In the genomic region with DNA sequence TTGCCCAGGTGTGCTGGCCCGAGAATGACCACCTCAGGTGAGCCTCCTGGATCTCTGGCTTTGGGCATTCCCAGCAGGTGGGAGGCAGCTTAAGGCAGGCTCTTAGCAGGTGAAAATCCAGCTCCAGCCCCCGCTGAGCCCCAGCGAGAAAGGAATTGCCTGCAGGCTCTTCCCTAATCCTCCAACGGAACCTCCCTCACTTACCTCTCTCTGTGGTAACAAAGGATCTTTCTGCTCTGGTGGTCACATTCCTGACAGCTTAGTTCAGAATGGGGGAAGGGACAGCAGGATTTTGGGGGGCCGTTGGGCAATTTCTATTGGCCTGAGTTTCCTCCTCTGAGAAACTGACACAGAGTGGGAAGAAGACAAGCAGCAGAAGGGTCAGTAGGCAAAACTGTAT, we compare ENCODE assay signal across 20 cellular contexts.
DNase-seq lines count a peak whose midpoint lies in the region; FAIRE-seq and TF ChIP-seq lines count a peak whose summit lies in the region.
"Had no signal": no experiment of that assay in that cellular context is flagged by ENCODE, and none has a peak within 500 bp of the region (broad histone marks: within the 10 kb centered on the region; RNA-seq: fewer than 3 reads in every experiment).

No MANE protein-coding gene starts in this region.

- 0% methylated on average over 5 of the region's 5 CpGs for WGBS in HUES64
- 9% methylated on average over 5 of the region's 5 CpGs; no CpG with 5 or more reads in 1 of the 2 experiments for WGBS in H1 (ENCODE audit: extremely low coverage in 1 of 2, insufficient coverage in 1 of 2, insufficient read length in 1 of 2, insufficient replicate concordance in 2 of 2, low coverage in 1 of 2, low lambda C conversion rate in 2 of 2, missing lambda C conversion rate in 1 of 2), 2 experiments

- H3K27ac Mint-ChIP-seq in mesothelial cell of epicardium, result no peak overlapping the region
- H3K27ac Mint-ChIP-seq: IgD-negative memory B cell had no signal

- peak overlapping the region; percentile 47 to 51 for H3K4me2 ChIP-seq in H1 (ENCODE audit: insufficient read depth in 1 of 2, low read depth in 2 of 2, low read length in 2 of 2)
- H3K4me2 ChIP-seq: A549 had no signal

- H3K9me3 ChIP-seq in HUES64 (ENCODE audit: insufficient read depth, low read depth, low read length) (no peaks in the 10 kb centered on the region), H1 (ENCODE audit: insufficient read depth in 2 of 2, low read depth in 1 of 2, low read length in 1 of 2) (no peaks in the 10 kb centered on the region)
- H3K9me3 ChIP-seq: A549, Caco-2 had no signal

- H3K9ac ChIP-seq in HUES64 (ENCODE audit: low read depth, low read length), result peak overlapping the region; percentile 48
- peak overlapping the region in 2 of 4 experiments; percentile 4 to 41; a peak in 2 of 7 replicates for H3K9ac ChIP-seq in H1 (replicated peaks in 1 of 4; ENCODE audit: extremely low read depth in 1 of 4, low read depth in 3 of 4, low read length in 3 of 4)

- H3K4me3 Mint-ChIP-seq in mesothelial cell of epicardium, result no peak overlapping the region
- H3K4me3 Mint-ChIP-seq: IgD-negative memory B cell had no signal

- no peaks in the 10 kb centered on the region for H3K79me1 ChIP-seq in H1 (ENCODE audit: low read depth, low read length)

- H3K18ac ChIP-seq in H1 (ENCODE audit: extremely low read depth, low read length), result peak overlapping the region; percentile 92

- TF ChIP-seq CTCF in H1 (IDR thresholded peaks at IDR 0.05; ENCODE audit: control extremely low read depth in 1 of 3, insufficient read depth in 1 of 3, low read depth in 1 of 3, low read length in 3 of 3), result 0 out of 4 replicates have a peak, but pooled peaks of 1 of the 3 experiments have one; percentile 3
- TF ChIP-seq CTCF in mesothelial cell of epicardium (IDR thresholded peaks at IDR 0.05; ENCODE audit: unreplicated experiment), result no peak

- H3K23me2 ChIP-seq in H1 (ENCODE audit: low read depth, low read length), result peaks cover 12% of the 10 kb centered on the region; the same call in 1 of the 2 replicates

- H2AK5ac ChIP-seq in H1 (ENCODE audit: low read depth, low read length), result no peak overlapping the region

- TF ChIP-seq POLR2A in H1 (IDR thresholded peaks at IDR 0.05; ENCODE audit: control extremely low read depth in 1 of 2, low read depth in 2 of 2, low read length in 2 of 2), result peak in 1 of 2 experiments; percentile 33; a peak in 1 of 3 replicates
- TF ChIP-seq POLR2A in GM12891 (IDR thresholded peaks at IDR 0.05; ENCODE audit: low read depth, low read length), result no peak

- H3K56ac ChIP-seq in H1 (replicated peaks; ENCODE audit: insufficient read length, low read depth, low read length), result peak overlapping the region; percentile 66

- peak overlapping the region; percentile 80 for H3K4ac ChIP-seq in H1 (replicated peaks; ENCODE audit: insufficient read length, low read depth, low read length)

- peak; percentile 12 to 40; a peak in 2 of 4 replicates for TF ChIP-seq RAD21 in H1 (IDR thresholded peaks at IDR 0.05 in 1 of 2, conservative IDR thresholded peaks at IDR 0.05 in 1 of 2; ENCODE audit: low read depth in 2 of 2, low read length in 2 of 2)

- H3K4me1 ChIP-seq in HUES64 (ENCODE audit: insufficient read depth, low read length), result peaks cover 34% of the 10 kb centered on the region
- peaks cover 6 to 23% (median 17%) of the 10 kb centered on the region in 4 experiments; a peak in 5 of 7 replicates for H3K4me1 ChIP-seq in H1 (replicated peaks in 1 of 4; ENCODE audit: control insufficient read depth in 3 of 4, insufficient read depth in 4 of 4, low read length in 3 of 4)
- H3K4me1 ChIP-seq: A549, Caco-2 had no signal

- H3K4me1 Mint-ChIP-seq in mesothelial cell of epicardium, result no peaks in the 10 kb centered on the region

- H3K36me3 ChIP-seq in HUES64 (ENCODE audit: insufficient read depth, low read length), result no peaks in the 10 kb centered on the region
- H3K36me3 ChIP-seq in H1 (ENCODE audit: control insufficient read depth in 2 of 4, insufficient read depth in 4 of 4, low read length in 3 of 4), result no peaks in the 10 kb centered on the region

- H4K20me1 ChIP-seq in H1 (replicated peaks in 1 of 2; ENCODE audit: control insufficient read depth in 1 of 2, insufficient read depth in 2 of 2, low read length in 2 of 2), result no peaks in the 10 kb centered on the region

- POLR2A ChIA-PET in H1 (lab: Charles Lee; ENCODE audit: partially characterized antibody), result interaction anchor here (0.7 to 1.4 kb wide), 3 partner anchors 19 to 32 kb away, joined by 3 to 4 read pairs (median 4); no protein-coding TSS in a partner anchor

- peaks cover 81% of the 10 kb centered on the region for H3K27me3 Mint-ChIP-seq in mesothelial cell of epicardium (ENCODE audit: low read depth)

- peak overlapping the region; percentile 97 for H4K91ac ChIP-seq in H1 (replicated peaks; ENCODE audit: insufficient read length, low read length)

- H4K8ac ChIP-seq in H1 (ENCODE audit: extremely low read depth, insufficient read depth, low read length), result no peak overlapping the region

- H4K5ac ChIP-seq in H1 (ENCODE audit: insufficient read length, low read depth, low read length), result peak overlapping the region; percentile 97

- H3K27me3 ChIP-seq in HUES64 (ENCODE audit: insufficient read depth, low read length), result peaks cover 10% of the 10 kb centered on the region
- peaks cover 0 to 9% (median 1%) of the 10 kb centered on the region in 4 experiments; a peak in 4 of 7 replicates for H3K27me3 ChIP-seq in H1 (replicated peaks in 1 of 4; ENCODE audit: control insufficient read depth in 3 of 4, extremely low read depth in 1 of 4, insufficient read depth in 3 of 4, low read length in 3 of 4)

- peak overlapping the region; percentile 92 for H3K27ac ChIP-seq in HUES64 (ENCODE audit: low read depth, low read length)
- peak overlapping the region; percentile 78 for H3K27ac ChIP-seq in H1 (ENCODE audit: low read depth, low read length)
- H3K27ac ChIP-seq: A549, SK-N-MC had no signal

- H2BK5ac ChIP-seq in H1 (ENCODE audit: low read depth, low read length), result peak overlapping the region; percentile 79

- H3K4me3 ChIP-seq in HUES64 (ENCODE audit: low read length), result peak overlapping the region; percentile 29
- peak overlapping the region in 1 of 4 experiments; percentile 34; a peak in 1 of 8 replicates for H3K4me3 ChIP-seq in H1 (ENCODE audit: extremely low read depth in 1 of 4, insufficient read depth in 2 of 4, low read depth in 3 of 4, low read length in 4 of 4)
- H3K4me3 ChIP-seq: A549, SK-N-MC had no signal

- H2AFZ ChIP-seq in H1 (ENCODE audit: low read length), result no peak overlapping the region

- H2BK20ac ChIP-seq in H1 (ENCODE audit: low read length), result peak overlapping the region; percentile 68; the same call in 1 of the 2 replicates

- H2BK120ac ChIP-seq in H1 (replicated peaks; ENCODE audit: low read depth, low read length), result peak overlapping the region; percentile 95

- no peaks in the 10 kb centered on the region for H3K79me2 ChIP-seq in H1 (ENCODE audit: control insufficient read depth in 1 of 2, insufficient read depth in 2 of 2, low read length in 2 of 2)

- H2BK15ac ChIP-seq in H1 (ENCODE audit: low read length), result no peak overlapping the region

- no peak overlapping the region for H3K23ac ChIP-seq in H1 (ENCODE audit: insufficient read length)

- DNase-seq in ELF-1 (ENCODE audit: low read depth, low spot score) (peak; percentile 96), H1 (ENCODE audit: low read depth in 1 of 2, low spot score in 2 of 2) (peak; percentile 76 to 97), iPS-NIHi7 (ENCODE audit: extremely low spot score) (peak; percentile 82), mesothelial cell of epicardium (ENCODE audit: low spot score in 2 of 2, unreplicated experiment in 2 of 2) (no peak), activated gamma-delta T cell treated with Interleukin-2 at 50 U/mL for 16 hours (no peak), GM12891 (ENCODE audit: insufficient read length, low spot score) (no peak)
- DNase-seq in stimulated activated CD4-positive, alpha-beta T cell treated with anti-CD3 and anti-CD28 coated beads, Interleukin-4, amount 100 ng/mL, for 24 hours, result no peak
- DNase-seq: AML-193, Caco-2, DMS53, GOT3, NCI-H1436, NCI-H2081 treated with DMSO at 0.1 percent for 48 hours, NCI-H226, NCI-H526 treated with DMSO at 0.1 percent for 48 hours had no signal

- CTCF ChIA-PET in H1 (lab: Charles Lee; ENCODE audit: partially characterized antibody), result interaction anchor here (1.3 kb wide), 1 partner anchor 13 kb away, joined by 3 read pairs; no protein-coding TSS in a partner anchor

- no peaks in the 10 kb centered on the region for H3K36me3 Mint-ChIP-seq in mesothelial cell of epicardium
- H3K36me3 Mint-ChIP-seq: IgD-negative memory B cell had no signal

- no peaks in the 10 kb centered on the region for H3K9me3 Mint-ChIP-seq in mesothelial cell of epicardium

- FAIRE-seq in H1 (lab: Jason Lieb, UNC) (peak; percentile 71), GM12891 (lab: Jason Lieb, UNC) (no peak)
- FAIRE-seq: A549, GM12892 had no signal

- no peak overlapping the region for H3K14ac ChIP-seq in H1 (ENCODE audit: insufficient read length)

- peak overlapping the region; percentile 30; the same call in 1 of the 2 replicates for H2BK12ac ChIP-seq in H1 (ENCODE audit: low read depth, low read length)

- peak; percentile 59 to 88 for TF ChIP-seq EP300 in H1 (IDR thresholded peaks at IDR 0.05; ENCODE audit: borderline replicate concordance in 1 of 2, low read depth in 2 of 2, low read length in 2 of 2)

TF ChIP-seq in H1, 55 proteins besides CTCF, POLR2A, EP300 and RAD21 (continues in another document):
- TF ChIP-seq CBX8 (IDR thresholded peaks at IDR 0.05; ENCODE audit: borderline replicate concordance, low read depth, low read length), result no peak
- no peak for TF ChIP-seq HDAC6 (IDR thresholded peaks at IDR 0.05; ENCODE audit: low read depth, low read length)
- no peak for TF ChIP-seq CHD1 (IDR thresholded peaks at IDR 0.05; ENCODE audit: low read depth, low read length)
- no peak for TF ChIP-seq ZNF274 (IDR thresholded peaks at IDR 0.05; ENCODE audit: borderline replicate concordance, extremely low read depth, low read length)
- peak; percentile 87 for TF ChIP-seq TCF12 (IDR thresholded peaks at IDR 0.05; ENCODE audit: low read depth, low read length)
- TF ChIP-seq POLR2AphosphoS5 (IDR thresholded peaks at IDR 0.05; ENCODE audit: low read depth, low read length), result no peak
- 0 out of 2 replicates have a peak, but pooled peaks have one; percentile 46 for TF ChIP-seq TAF1 (IDR thresholded peaks at IDR 0.05; ENCODE audit: low read depth, low read length)

TF ChIP-seq in GM12891, 5 proteins besides CTCF, POLR2A, EP300 and RAD21:
- TF ChIP-seq POLR2AphosphoS5 (IDR thresholded peaks at IDR 0.05; ENCODE audit: low read depth, low read length), result no peak
- TF ChIP-seq POU2F2 (IDR thresholded peaks at IDR 0.05; ENCODE audit: low read depth, low read length), result no peak
- TF ChIP-seq PAX5 (IDR thresholded peaks at IDR 0.05; ENCODE audit: insufficient read depth, low read length, severe bottlenecking), result no peak
- no peak for TF ChIP-seq SPI1 (IDR thresholded peaks at IDR 0.05; ENCODE audit: low read depth, low read length)
- no peak for TF ChIP-seq TAF1 (IDR thresholded peaks at IDR 0.05; ENCODE audit: low read depth, low read length)
TF ChIP-seq in GM12891: peak in this region for 0.

Comparison
In these comparisons a context has a peak if more than half of its experiments do, and no peak if none do; other contexts are left out.
1. DNase-seq: peak in ELF-1 (single experiment), H1 (2 of 2) and iPS-NIHi7 (single experiment); none in stimulated activated CD4-positive, alpha-beta T cell treated with anti-CD3 and anti-CD28 coated beads, Interleukin-4, amount 100 ng/mL, for 24 hours (single experiment), mesothelial cell of epicardium (0 of 2), activated gamma-delta T cell treated with Interleukin-2 at 50 U/mL for 16 hours (single experiment) and GM12891 (single experiment).